In genomic region chr5:6634327-6634713, GRCh38 we compare ENCODE assay signal across 7 cellular contexts. TPM values are rescaled to one million over a fixed set of nuclear protein-coding genes. Genes with fewer than 3 reads are reported as not detected.
DNase-seq lines count a peak whose midpoint lies in the region; ATAC-seq, FAIRE-seq and TF ChIP-seq lines count a peak whose summit lies in the region.

No MANE protein-coding gene starts in this region.

- H2AFZ ChIP-seq in MM.1S (ENCODE audit: low read length) (no peak overlapping the region), astrocyte (ENCODE audit: low read depth, low read length) (no peak overlapping the region)

- H3K4me2 ChIP-seq in MM.1S (ENCODE audit: low read depth, low read length) (peak overlapping the region; percentile 96; the same call in 1 of the 2 replicates), astrocyte (ENCODE audit: low read length) (peak overlapping the region; percentile 98)

- H3K79me2 ChIP-seq in MM.1S (ENCODE audit: low read length) (peaks cover 60% of the 10 kb centered on the region), astrocyte (ENCODE audit: insufficient read depth, low read length) (peaks cover 87% of the 10 kb centered on the region)

- no peak for TF ChIP-seq RAD21 in liver (IDR thresholded peaks at IDR 0.05)

- H3K27me3 ChIP-seq in MM.1S (replicated peaks; ENCODE audit: insufficient read depth, low read length) (no peaks in the 10 kb centered on the region), astrocyte (ENCODE audit: insufficient read depth, low read length) (no peaks in the 10 kb centered on the region), liver (ENCODE audit: control insufficient read depth in 4 of 4, insufficient read depth in 4 of 4, low read length in 3 of 4) (no peaks in the 10 kb centered on the region)

- DNase-seq in GM12865 (ENCODE audit: low read depth) (peak; percentile 35), MM.1S (no peak), astrocyte (ENCODE audit: low read depth) (no peak), HPDE6-E6E7 (ENCODE audit: extremely low spot score) (no peak)

- WGBS in liver = 9% methylated on average over 5 of the region's 5 CpGs

- peak overlapping the region; percentile 53 for H3K27ac Mint-ChIP-seq in astrocyte (ENCODE audit: unreplicated experiment)

- peaks cover 7% of the 10 kb centered on the region; the same call in 1 of the 2 replicates for H4K20me1 ChIP-seq in MM.1S (ENCODE audit: insufficient read depth, low read length)
- peaks cover 74% of the 10 kb centered on the region for H4K20me1 ChIP-seq in astrocyte (ENCODE audit: insufficient read depth, low read length)

- no peaks in the 10 kb centered on the region for H3K9me2 ChIP-seq in MM.1S (replicated peaks; ENCODE audit: insufficient read depth, low read length)

- H3K9me3 ChIP-seq in MM.1S (replicated peaks; ENCODE audit: insufficient read depth, low read length) (no peaks in the 10 kb centered on the region), astrocyte (ENCODE audit: insufficient read depth, low read depth, low read length) (no peaks in the 10 kb centered on the region), liver (ENCODE audit: control insufficient read depth in 4 of 4, low read length in 3 of 4) (no peaks in the 10 kb centered on the region)

- no peaks in the 10 kb centered on the region for H3K27me3 Mint-ChIP-seq in astrocyte (ENCODE audit: low read depth, unreplicated experiment)

- H3F3A ChIP-seq in MM.1S (ENCODE audit: insufficient read depth, low read length) = no peaks in the 10 kb centered on the region

- no peak overlapping the region for H3K9ac ChIP-seq in MM.1S (ENCODE audit: low read length)
- H3K9ac ChIP-seq in astrocyte (ENCODE audit: low read length) = peak overlapping the region; percentile 98
- H3K9ac ChIP-seq in liver (ENCODE audit: low read depth in 1 of 2, low read length in 2 of 2) = peak overlapping the region in 1 of 2 donors; percentile 96

- ATAC-seq in HG03280 (IDR thresholded peaks at IDR 0.05; ENCODE audit: unreplicated experiment) (no peak), HG02852 (IDR thresholded peaks at IDR 0.05; ENCODE audit: unreplicated experiment) (no peak)

- peaks cover 21% of the 10 kb centered on the region for H3K4me1 Mint-ChIP-seq in astrocyte (ENCODE audit: low read depth, unreplicated experiment)

- peak overlapping the region; percentile 93 for H3K4me3 Mint-ChIP-seq in astrocyte (ENCODE audit: unreplicated experiment)

- peaks cover 13% of the 10 kb centered on the region for H3K36me3 Mint-ChIP-seq in astrocyte (ENCODE audit: low read depth, unreplicated experiment)

- peak overlapping the region; percentile 95 for H3K4me3 ChIP-seq in GM12865 (ENCODE audit: low read depth, low read length)
- H3K4me3 ChIP-seq in MM.1S (ENCODE audit: low read length) = peak overlapping the region; percentile 69
- H3K4me3 ChIP-seq in astrocyte (ENCODE audit: insufficient read depth, low read depth, low read length) = peak overlapping the region; percentile 86
- H3K4me3 ChIP-seq in liver (ENCODE audit: low read depth in 1 of 3, low read length in 3 of 3) = peak overlapping the region; percentile 78 to 96 (median 86)

- no peak for FAIRE-seq in astrocyte (lab: Jason Lieb, UNC)

- H3K27ac ChIP-seq in MM.1S (ENCODE audit: low read length) (no peak overlapping the region), astrocyte (ENCODE audit: low read depth, low read length) (no peak overlapping the region), liver (ENCODE audit: low read depth in 1 of 2, low read length in 2 of 2) (peak overlapping the region; percentile 56 to 67)

- H3K9me3 Mint-ChIP-seq in astrocyte (ENCODE audit: unreplicated experiment) = no peaks in the 10 kb centered on the region

- peaks cover 10% of the 10 kb centered on the region for H3K4me1 ChIP-seq in MM.1S (ENCODE audit: low read length)
- H3K4me1 ChIP-seq in astrocyte (ENCODE audit: insufficient read depth, low read length) = peaks cover 7% of the 10 kb centered on the region
- peaks cover 12 to 49% (median 35%) of the 10 kb centered on the region in 4 donors for H3K4me1 ChIP-seq in liver (ENCODE audit: control insufficient read depth in 4 of 4, insufficient read depth in 4 of 4, low read length in 3 of 4)

- TF ChIP-seq CTCF in GM12865 (IDR thresholded peaks at IDR 0.05; ENCODE audit: insufficient read depth, low read depth, low read length, missing control alignments) = no peak
- no peak for TF ChIP-seq CTCF in MM.1S (IDR thresholded peaks at IDR 0.05; ENCODE audit: low read length)
- no peak for TF ChIP-seq CTCF in astrocyte (IDR thresholded peaks at IDR 0.05; ENCODE audit: insufficient read depth, low read depth, low read length)
- TF ChIP-seq CTCF in liver (IDR thresholded peaks at IDR 0.05; ENCODE audit: low read depth, low read length, missing input control) = no peak

- H3K36me3 ChIP-seq in MM.1S (replicated peaks; ENCODE audit: insufficient read depth, low read length) (0 out of 2 replicates have a peak, but pooled peaks cover 8% of the 10 kb centered on the region), astrocyte (ENCODE audit: insufficient read depth, low read length) (peaks cover 13% of the 10 kb centered on the region), liver (ENCODE audit: control insufficient read depth in 4 of 4, insufficient read depth in 3 of 4, low read depth in 1 of 4, low read length in 3 of 4) (peaks cover under 1 to 19% (median 5%) of the 10 kb centered on the region in 4 donors)

TF ChIP-seq in liver, 16 proteins besides CTCF, POLR2A, EP300 and RAD21:
- TF ChIP-seq RXRA (IDR thresholded peaks at IDR 0.05) (no peak), MAX (IDR thresholded peaks at IDR 0.05) (no peak), HNF4A (conservative IDR thresholded peaks at IDR 0.05) (no peak), NR2F2 (IDR thresholded peaks at IDR 0.05) (no peak), SP1 (IDR thresholded peaks at IDR 0.05) (no peak), EGR1 (IDR thresholded peaks at IDR 0.05; ENCODE audit: low read depth in 2 of 2) (no peak), YY1 (IDR thresholded peaks at IDR 0.05) (no peak), JUND (IDR thresholded peaks at IDR 0.05) (no peak), TAF1 (conservative IDR thresholded peaks at IDR 0.05) (no peak), FOXA2 (IDR thresholded peaks at IDR 0.05) (no peak), ZBTB33 (IDR thresholded peaks at IDR 0.05) (no peak), FOXA1 (IDR thresholded peaks at IDR 0.05) (no peak)

RNA-seq across cellular contexts. Expression of gene SRD5A1, which starts 1.1 kb away (rescaled TPM):
- total RNA-seq in astrocyte = 27.6 and 30.6 TPM in 2 replicates
- 10 to 100 TPM in 1 of 2 donors, 1 to 10 TPM in 1; 6.3 to 87.0 TPM for total RNA-seq in liver
- 10 to 100 TPM; 43.1 to 52.2 TPM for polyA plus RNA-seq in liver

RNA-seq across cellular contexts. Expression of gene NSUN2, which starts 1.5 kb away (rescaled TPM):
- total RNA-seq in astrocyte = 71.5 and 78.8 TPM in 2 replicates
- 10 to 100 TPM; 26.9 to 52.2 TPM for total RNA-seq in liver
- polyA plus RNA-seq in liver = 10 to 100 TPM; 27.2 to 29.1 TPM

Comparison
In these comparisons a context has a peak if more than half of its experiments do, and no peak if none do; other contexts are left out.
1. H3K27ac ChIP-seq: peak in liver (2 of 2); none in MM.1S (single experiment) and astrocyte (single experiment).
2. Peak in every context shown above with its lines, with median percentiles within 50 percentile points of each other: H3K4me3 ChIP-seq.